Comparison of ENCODE assay signal across 26 cellular contexts in genomic region chr22:41074941-41075710, GRCh38.
"Had no signal": no experiment of that assay in that cellular context is flagged by ENCODE, and none has a peak within 500 bp of the region (broad histone marks: within the 10 kb centered on the region; RNA-seq: fewer than 3 reads in every experiment).

No MANE protein-coding gene starts in this region.

- FAIRE-seq: endometrium, islet of Langerhans, keratinocyte had no signal

- H3K36me3 ChIP-seq: colonic mucosa, esophagus squamous epithelium, gastrocnemius medialis, heart right ventricle, left lung had no signal

- ATAC-seq: effector memory CD8-positive, alpha-beta T cell; esophagus mucosa; gastrocnemius medialis; heart right ventricle; left cardiac atrium; left lung; left ventricle myocardium superior had no signal

- H3K27ac ChIP-seq: colonic mucosa, epithelial cell of prostate, esophagus squamous epithelium, gastrocnemius medialis, heart right ventricle, left lung had no signal

- DNase-seq: colonic mucosa; cortex of kidney; effector CD8-positive, alpha-beta T cell; effector memory CD8-positive, alpha-beta T cell; endodermal cell; erythroblast; esophagus squamous epithelium; foreskin fibroblast; foreskin melanocyte; gastrocnemius medialis; glutamatergic neuron; head of caudate nucleus; heart right ventricle; hippocampal formation; left lung; left ventricle myocardium superior; mammary epithelial cell; mesendoderm; midbrain had no signal

- H3K27me3 ChIP-seq: colonic mucosa, esophagus squamous epithelium, gastrocnemius medialis, heart right ventricle, left lung had no signal

- H3K4me1 ChIP-seq: colonic mucosa, esophagus squamous epithelium, gastrocnemius medialis had no signal

- H3K9me3 ChIP-seq: colonic mucosa, esophagus squamous epithelium, gastrocnemius medialis, heart right ventricle, left lung had no signal

- H3K4me3 ChIP-seq: colonic mucosa, esophagus squamous epithelium, gastrocnemius medialis, heart right ventricle, left lung, lung had no signal
